10 cellular contexts compared by ENCODE assay signal in genomic region chr15:28145455-28145854, GRCh38. TPM values are rescaled to one million over a fixed set of nuclear protein-coding genes. Genes with fewer than 3 reads are reported as not detected.
"Had no signal": no experiment of that assay in that cellular context is flagged by ENCODE, and none has a peak within 500 bp of the region (broad histone marks: within the 10 kb centered on the region; RNA-seq: fewer than 3 reads in every experiment).

No MANE protein-coding gene starts in this region.

RNA-seq across cellular contexts. Expression of gene OCA2, which starts 46.3 kb away (rescaled TPM):
- total RNA-seq: activated naive CD4-positive, alpha-beta T cell treated with anti-CD3 and anti-CD28 coated beads for 36 hours; activated naive CD4-positive, alpha-beta T cell treated with anti-CD3 and anti-CD28 coated beads, Interleukin-2, amount 50 U/mL, for 72 hours; activated naive CD8-positive, alpha-beta T cell treated with anti-CD3 and anti-CD28 coated beads for 36 hours; activated naive CD8-positive, alpha-beta T cell treated with anti-CD3 and anti-CD28 coated beads, Interleukin-2, amount 10 ng/mL, durations not matched to agents 7 days and 5 days; activated T-cell treated with anti-CD3 and anti-CD28 coated beads, Interleukin-2, amount 50 U/mL, for 4 hours; activated T-helper 1 cell treated with anti-CD3 and anti-CD28 coated beads, Interleukin-12 subunit alpha, Interleukin-12 subunit beta, Interleukin-2, Interleukin-4 antibody, amounts not matched to agents 30 ng/mL and 10 ng/mL and 1 ng/mL, durations not matched to agents 14 hours and 24 hours and 36 hours; activated T-helper 17 cell treated with anti-CD3 and anti-CD28 coated beads, Interleukin-2, amount 50 U/mL, for 72 hours; activated T-helper 2 cell treated with anti-CD3 and anti-CD28 coated beads, Interferon-gamma antibody, Interleukin-2, Interleukin-4, amounts not matched to agents 10 μg/mL and 5 μg/mL and 100 μg/mL, durations not matched to agents 14 hours and 24 hours and 36 hours; body of pancreas; cardiac septum had no signal
